ENCODE assay signal across 9 cellular contexts in genomic region chr1:31712625-31713024, GRCh38. TPM values are rescaled to one million over a fixed set of nuclear protein-coding genes. Genes with fewer than 3 reads are reported as not detected.
DNase-seq lines count a peak whose midpoint lies in the region; ATAC-seq and TF ChIP-seq lines count a peak whose summit lies in the region.
"Had no signal": no experiment of that assay in that cellular context is flagged by ENCODE, and none has a peak within 500 bp of the region (broad histone marks: within the 10 kb centered on the region; RNA-seq: fewer than 3 reads in every experiment).

No MANE protein-coding gene starts in this region.

- H2AFZ ChIP-seq in mammary epithelial cell (ENCODE audit: low read depth, low read length): peak overlapping the region; percentile 54

- no TSS peak for BruUV-seq in mammary epithelial cell (replicated peaks; lab: Mats Ljungman, UMichigan)

- DNase-seq in HT-29 (ENCODE audit: low spot score) (peak; percentile 84), mammary epithelial cell (no peak), left lung (peak in 1 of 2 donors; percentile 50), tibial artery (peak; percentile 61 to 87), NCI-H2227 (lab: John Stamatoyannopoulos, UW; ENCODE audit: unreplicated experiment) (no peak), AML-193 (lab: John Stamatoyannopoulos, UW) (no peak), SIG-M5 (lab: John Stamatoyannopoulos, UW) (no peak)
- DNase-seq: WERI-Rb-1 had no signal

- TF ChIP-seq CTCF in mammary epithelial cell (conservative IDR thresholded peaks at IDR 0.05 in 1 of 2, IDR thresholded peaks at IDR 0.05 in 1 of 2; ENCODE audit: extremely low read depth in 1 of 2, insufficient read depth in 1 of 2, low read depth in 1 of 2, low read length in 2 of 2) (no peak), left lung (IDR thresholded peaks at IDR 0.05) (no peak), tibial artery (IDR thresholded peaks at IDR 0.05) (no peak)

- no peak overlapping the region for H3K4me3 ChIP-seq in mammary epithelial cell (replicated peaks in 1 of 3; ENCODE audit: insufficient read depth in 1 of 3, low read depth in 2 of 3, low read length in 3 of 3)
- H3K4me3 ChIP-seq in left lung: no peak overlapping the region
- H3K4me3 ChIP-seq in tibial artery: no peak overlapping the region

- H3K27me3 ChIP-seq in mammary epithelial cell (ENCODE audit: insufficient read depth, low read length) (no peaks in the 10 kb centered on the region), left lung (peaks cover 0 to 46% of the 10 kb centered on the region in 2 donors), tibial artery (no peaks in the 10 kb centered on the region)

- ATAC-seq in left lung (peak; percentile 5), GM19351 (IDR thresholded peaks at IDR 0.05; ENCODE audit: unreplicated experiment) (no peak)

- WGBS in mammary epithelial cell (ENCODE audit: low coverage, missing lambda C conversion rate): 11% methylated on average over 2 of the region's 2 CpGs

- H4K20me1 ChIP-seq in mammary epithelial cell (ENCODE audit: insufficient read depth, low read length): no peaks in the 10 kb centered on the region

- no peak overlapping the region for H3K27ac ChIP-seq in mammary epithelial cell (ENCODE audit: insufficient read depth, low read depth, low read length)
- peak overlapping the region in 1 of 2 donors; percentile 81 for H3K27ac ChIP-seq in left lung
- H3K27ac ChIP-seq in tibial artery: peak overlapping the region; percentile 98 to 99
- H3K27ac ChIP-seq: WERI-Rb-1 had no signal

- dilution Hi-C loops in mammary epithelial cell (cut with HindIII; ENCODE audit: low sequenced_read_pairs): loop anchor here (5.0 kb wide), 2 partner anchors 80 to 105 kb away; no protein-coding TSS in a partner anchor

- H3K9ac ChIP-seq in mammary epithelial cell (ENCODE audit: insufficient read depth, low read length): no peak overlapping the region

- in situ Hi-C loops in mammary epithelial cell (cut with MboI; ENCODE audit: low sequenced_read_pairs in 2 of 2): no loop called here

- H3K4me1 ChIP-seq in mammary epithelial cell (ENCODE audit: insufficient read depth, low read length) (peaks cover 36% of the 10 kb centered on the region), left lung (peaks cover 5 to 21% of the 10 kb centered on the region in 2 donors), tibial artery (peaks cover 22 to 57% (median 44%) of the 10 kb centered on the region in 4 donors)

- intact Hi-C loops in mammary epithelial cell (cut with micrococcal nuclease) (loop anchor here (2.0 kb wide), 1 partner anchor 76 kb away; no protein-coding TSS in a partner anchor), left lung (cut with DNase I) (no loop called here), tibial artery (cut with DNase I; ENCODE audit: low total_unique reads) (no loop called here)

- H3K9me3 ChIP-seq in mammary epithelial cell (replicated peaks; ENCODE audit: insufficient read depth, low read length): no peaks in the 10 kb centered on the region
- H3K9me3 ChIP-seq in left lung: no peaks in the 10 kb centered on the region
- H3K9me3 ChIP-seq in tibial artery: no peaks in the 10 kb centered on the region

- no peak overlapping the region for H3K4me2 ChIP-seq in mammary epithelial cell (ENCODE audit: insufficient read depth, low read depth, low read length)

- no peaks in the 10 kb centered on the region for H3K79me2 ChIP-seq in mammary epithelial cell (ENCODE audit: insufficient read depth, low read length)

- CTCF ChIA-PET in mammary epithelial cell (lab: Charles Lee; ENCODE audit: low non-redundant PET): interaction anchor here (0.6 kb wide), 1 partner anchor 10 kb away, joined by 4 read pairs; no protein-coding TSS in a partner anchor

- H3K36me3 ChIP-seq in mammary epithelial cell (ENCODE audit: insufficient read depth, low read length): no peaks in the 10 kb centered on the region
- no peaks in the 10 kb centered on the region for H3K36me3 ChIP-seq in left lung
- no peaks in the 10 kb centered on the region for H3K36me3 ChIP-seq in tibial artery
- H3K36me3 ChIP-seq: WERI-Rb-1 had no signal

RNA-seq across cellular contexts. Expression of gene COL16A1, which starts 8.8 kb away (rescaled TPM):
- total RNA-seq in HT-29 (2014; rRNA removed; shearing (Covaris generic)): 31.0 and 37.5 TPM in 2 replicates
- total RNA-seq in mammary epithelial cell (100 to 1,000 TPM; 121 to 146 TPM), left lung (100 to 1,000 TPM in 1 of 2 donors, 10 to 100 TPM in 1; 64.8 to 116 TPM)
- 32.8 TPM for polyA plus RNA-seq in mammary epithelial cell
- polyA minus RNA-seq in mammary epithelial cell: 57.1 TPM

RNA-seq across cellular contexts. Expression of gene ADGRB2, which starts 51.5 kb away (rescaled TPM):
- total RNA-seq in HT-29 (2014; rRNA removed; shearing (Covaris generic)): 1.2 and 2.2 TPM in 2 replicates
- total RNA-seq in mammary epithelial cell (1 to 10 TPM in 1 of 2 donors, under 1 TPM in 1; 0.83 to 3.8 TPM), left lung (1 to 10 TPM; 1.8 to 6.4 TPM)
- 1.3 TPM for polyA plus RNA-seq in mammary epithelial cell
- 0.83 TPM for polyA minus RNA-seq in mammary epithelial cell

Comparison
In these comparisons a context has a peak if more than half of its experiments do, and no peak if none do; other contexts are left out.
1. DNase-seq: peak in HT-29 (single experiment) and tibial artery (2 of 2); none in mammary epithelial cell (single experiment), NCI-H2227 (single experiment), AML-193 (0 of 2) and SIG-M5 (single experiment).